Comparison of ENCODE assay signal across 1 cellular context in genomic region chr13:30308548-30308947, GRCh38.
TF ChIP-seq lines count a peak whose summit lies in the region.

No MANE protein-coding gene starts in this region.

TF ChIP-seq in K562, 482 proteins besides CTCF, POLR2A, EP300 and RAD21 (continued from another document and continues in another):
- TF ChIP-seq TSHZ1 (CRISPR knock-in tag; IDR thresholded peaks at IDR 0.05) (no peak), NUFIP1 (IDR thresholded peaks at IDR 0.05; ENCODE audit: partially characterized antibody) (no peak), BACH1 (tag; IDR thresholded peaks at IDR 0.05) (peak; percentile 96), TRIM24 (IDR thresholded peaks at IDR 0.05) (peak; percentile 19 to 44; a peak in 2 of 4 replicates), HBP1 (CRISPR knock-in tag; IDR thresholded peaks at IDR 0.05) (no peak), MAX (CRISPR knock-in tag; IDR thresholded peaks at IDR 0.05) (no peak), HSF4 (CRISPR knock-in tag; IDR thresholded peaks at IDR 0.05; ENCODE audit: borderline replicate concordance) (no peak), PHF21A (IDR thresholded peaks at IDR 0.05; ENCODE audit: borderline replicate concordance, low read depth) (0 out of 2 replicates have a peak, but pooled peaks have one; percentile 52), JUN (IDR thresholded peaks at IDR 0.05; ENCODE audit: borderline replicate concordance, low read depth, low read length) (no peak), JUN (CRISPR knock-in tag; IDR thresholded peaks at IDR 0.05; ENCODE audit: borderline replicate concordance) (no peak), CEBPB (tag; IDR thresholded peaks at IDR 0.05) (peak; percentile 28; the same call in 1 of the 2 replicates), YY1 (IDR thresholded peaks at IDR 0.05; ENCODE audit: borderline replicate concordance in 1 of 3, control insufficient read depth in 1 of 3, extremely low read depth in 1 of 3, insufficient read depth in 3 of 3, insufficient read length in 1 of 3, insufficient replicate concordance in 2 of 3, low read depth in 1 of 3, low read length in 2 of 3) (peak; percentile 21 to 77 (median 28)), POLR2AphosphoS5 (IDR thresholded peaks at IDR 0.05; ENCODE audit: control insufficient read depth, insufficient read depth, low read depth, low read length) (no peak), LARP7 (IDR thresholded peaks at IDR 0.05) (no peak), ZKSCAN1 (IDR thresholded peaks at IDR 0.05; ENCODE audit: low read depth, low read length) (no peak), CCNT2 (IDR thresholded peaks at IDR 0.05; ENCODE audit: borderline replicate concordance, extremely low read depth, insufficient read length, low read depth, low read length) (no peak), RHOXF2B (CRISPR knock-in tag; conservative IDR thresholded peaks at IDR 0.05) (no peak), STAT5A (IDR thresholded peaks at IDR 0.05; ENCODE audit: borderline replicate concordance, low read length) (no peak), MBD1 (CRISPR knock-in tag; IDR thresholded peaks at IDR 0.05) (no peak), PHF20 (IDR thresholded peaks at IDR 0.05; ENCODE audit: partially characterized antibody) (no peak), TBP (optimal IDR thresholded peaks at IDR 0.05; ENCODE audit: low read depth, low read length) (no peak), PPARD (CRISPR knock-in tag; IDR thresholded peaks at IDR 0.05) (no peak), GTF2B (IDR thresholded peaks at IDR 0.05; ENCODE audit: extremely low read depth, insufficient read length) (no peak), ZC3H11A (IDR thresholded peaks at IDR 0.05; ENCODE audit: low read depth, low read length) (no peak), SMAD1 (IDR thresholded peaks at IDR 0.05; ENCODE audit: low read depth, low read length, partially characterized antibody) (no peak), HEY1 (CRISPR knock-in tag; IDR thresholded peaks at IDR 0.05; ENCODE audit: borderline replicate concordance) (no peak), PBX2 (CRISPR knock-in tag; IDR thresholded peaks at IDR 0.05; ENCODE audit: low read depth) (no peak), PBX2 (tag; conservative IDR thresholded peaks at IDR 0.05; ENCODE audit: low read depth) (0 out of 2 replicates have a peak, but pooled peaks have one; percentile 17), ZNF140 (CRISPR knock-in tag; IDR thresholded peaks at IDR 0.05) (no peak), BRD4 (IDR thresholded peaks at IDR 0.05) (no peak), ARID1B (IDR thresholded peaks at IDR 0.05) (peak; percentile 58), EWSR1 (IDR thresholded peaks at IDR 0.05; ENCODE audit: borderline replicate concordance, low read depth, partially characterized antibody) (no peak), THRB (CRISPR knock-in tag; conservative IDR thresholded peaks at IDR 0.05) (no peak), FOXJ2 (tag; IDR thresholded peaks at IDR 0.05) (no peak), ZEB2 (IDR thresholded peaks at IDR 0.05) (no peak), JUND (IDR thresholded peaks at IDR 0.05; ENCODE audit: borderline replicate concordance, low read depth, low read length) (peak; percentile 43; the same call in 1 of the 2 replicates), JUND (tag; IDR thresholded peaks at IDR 0.05; ENCODE audit: borderline replicate concordance, low read depth, low read length) (peak; percentile 39; the same call in 1 of the 3 replicates), ZNF592 (IDR thresholded peaks at IDR 0.05) (0 out of 2 replicates have a peak, but pooled peaks have one; percentile 41), ADNP (tag; IDR thresholded peaks at IDR 0.05) (no peak), CLOCK (CRISPR knock-in tag; IDR thresholded peaks at IDR 0.05; ENCODE audit: borderline replicate concordance) (no peak), BCL6 (CRISPR knock-in tag; IDR thresholded peaks at IDR 0.05) (no peak), ARNT (IDR thresholded peaks at IDR 0.05) (no peak), CAMTA2 (CRISPR knock-in tag; conservative IDR thresholded peaks at IDR 0.05) (no peak), RUNX1 (IDR thresholded peaks at IDR 0.05; ENCODE audit: low read depth) (no peak), TEAD1 (CRISPR knock-in tag; IDR thresholded peaks at IDR 0.05) (no peak), ZNF12 (CRISPR knock-in tag; IDR thresholded peaks at IDR 0.05) (no peak)
